ENCODE assay signal across 1 cellular context in the genomic region with DNA sequence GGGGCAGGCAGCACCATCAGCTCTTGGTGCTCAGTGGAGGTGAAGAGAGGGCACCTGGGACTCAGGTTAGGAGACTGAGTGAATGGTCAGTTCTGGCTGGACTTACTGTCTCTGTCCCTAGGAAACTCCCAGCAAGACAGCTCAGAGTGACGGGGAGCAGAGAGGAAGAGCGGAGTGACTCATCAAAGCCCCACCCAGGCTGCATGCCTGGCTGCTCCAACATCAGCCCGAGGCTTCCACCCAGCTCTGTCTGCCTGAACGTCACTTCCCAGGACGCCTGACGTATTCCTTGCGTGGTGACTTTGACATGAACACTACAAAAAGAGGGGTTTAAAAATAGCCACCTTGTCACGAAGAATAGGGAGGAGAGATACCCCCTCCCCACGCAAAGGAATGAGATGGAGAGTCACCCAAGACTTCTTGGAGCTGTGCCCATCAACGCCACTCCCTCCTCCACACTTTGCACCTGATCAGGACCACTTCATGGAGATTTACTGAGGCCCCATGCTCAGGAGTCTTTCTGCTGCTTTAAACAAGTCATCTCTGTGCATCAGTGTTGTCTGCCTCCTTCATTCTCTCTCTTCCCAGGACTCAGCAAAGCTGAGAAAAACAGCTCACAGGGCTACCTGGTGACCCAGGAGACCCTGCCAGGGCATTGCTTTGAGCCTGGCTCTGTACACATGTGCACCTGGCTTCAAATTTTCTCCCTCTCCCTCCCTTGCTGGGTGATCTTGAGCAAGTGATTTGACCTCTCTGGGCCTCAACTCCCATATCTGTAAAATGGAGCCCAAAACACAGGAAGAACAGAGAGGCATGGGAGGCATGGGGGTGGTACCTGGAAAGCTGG.
TF ChIP-seq lines count a peak whose summit lies in the region.

No MANE protein-coding gene starts in this region.

TF ChIP-seq in GM12878, 131 proteins besides CTCF, POLR2A, EP300 and RAD21 (continued from another document):
- TF ChIP-seq, protein P1, sequence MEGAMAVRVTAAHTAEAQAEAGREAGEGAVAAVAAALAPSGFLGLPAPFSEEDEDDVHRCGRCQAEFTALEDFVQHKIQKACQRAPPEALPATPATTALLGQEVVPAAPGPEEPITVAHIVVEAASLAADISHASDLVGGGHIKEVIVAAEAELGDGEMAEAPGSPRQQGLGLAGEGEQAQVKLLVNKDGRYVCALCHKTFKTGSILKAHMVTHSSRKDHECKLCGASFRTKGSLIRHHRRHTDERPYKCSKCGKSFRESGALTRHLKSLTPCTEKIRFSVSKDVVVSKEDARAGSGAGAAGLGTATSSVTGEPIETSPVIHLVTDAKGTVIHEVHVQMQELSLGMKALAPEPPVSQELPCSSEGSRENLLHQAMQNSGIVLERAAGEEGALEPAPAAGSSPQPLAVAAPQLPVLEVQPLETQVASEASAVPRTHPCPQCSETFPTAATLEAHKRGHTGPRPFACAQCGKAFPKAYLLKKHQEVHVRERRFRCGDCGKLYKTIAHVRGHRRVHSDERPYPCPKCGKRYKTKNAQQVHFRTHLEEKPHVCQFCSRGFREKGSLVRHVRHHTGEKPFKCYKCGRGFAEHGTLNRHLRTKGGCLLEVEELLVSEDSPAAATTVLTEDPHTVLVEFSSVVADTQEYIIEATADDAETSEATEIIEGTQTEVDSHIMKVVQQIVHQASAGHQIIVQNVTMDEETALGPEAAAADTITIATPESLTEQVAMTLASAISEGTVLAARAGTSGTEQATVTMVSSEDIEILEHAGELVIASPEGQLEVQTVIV (IDR thresholded peaks at IDR 0.05; ENCODE audit: borderline replicate concordance, partially characterized antibody), result no peak
